In the genomic region with DNA sequence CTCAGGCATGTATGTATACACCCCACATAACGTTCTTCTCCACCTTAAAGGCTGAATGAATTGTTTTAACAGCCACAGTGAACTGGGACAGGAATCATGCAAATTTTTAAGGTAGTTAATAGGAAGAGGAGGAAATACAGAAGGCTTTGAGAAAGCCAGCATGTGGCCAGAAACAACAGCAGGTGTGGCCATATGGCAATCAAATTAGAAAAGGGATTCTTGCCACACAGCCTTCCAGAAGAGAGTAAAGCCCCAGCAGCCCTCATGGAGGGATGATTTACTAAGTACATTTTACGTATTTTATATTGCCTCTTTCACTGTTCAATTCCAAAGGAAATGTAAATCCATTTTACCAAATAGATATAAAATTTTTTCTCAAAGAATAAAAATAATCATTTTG, we compare ENCODE assay signal across 26 cellular contexts.
DNase-seq lines count a peak whose midpoint lies in the region; ATAC-seq and TF ChIP-seq lines count a peak whose summit lies in the region.
"Had no signal": no experiment of that assay in that cellular context is flagged by ENCODE, and none has a peak within 500 bp of the region (broad histone marks: within the 10 kb centered on the region; RNA-seq: fewer than 3 reads in every experiment).

No MANE protein-coding gene starts in this region.

- peak overlapping the region; percentile 69 for H3K27ac ChIP-seq in WERI-Rb-1
- no peak overlapping the region for H3K27ac ChIP-seq in neural progenitor cell
- H3K27ac ChIP-seq: brain microvascular endothelial cell, heart left ventricle, KMS-11, SJCRH30, upper lobe of left lung had no signal

- no peaks in the 10 kb centered on the region for H3F3A ChIP-seq in neural progenitor cell (ENCODE audit: low read depth)

- peaks cover 12% of the 10 kb centered on the region for H3K36me3 Mint-ChIP-seq in neural progenitor cell
- H3K36me3 Mint-ChIP-seq: CD4-positive, alpha-beta memory T cell had no signal

- no peak for TF ChIP-seq CTCF in WERI-Rb-1 (IDR thresholded peaks at IDR 0.05; ENCODE audit: low read depth, low read length)
- no peak for TF ChIP-seq CTCF in neural progenitor cell (IDR thresholded peaks at IDR 0.05)

- no peak overlapping the region for H3K9ac ChIP-seq in neural progenitor cell
- H3K9ac ChIP-seq: KMS-11 had no signal

- no peaks in the 10 kb centered on the region for H3K9me3 Mint-ChIP-seq in neural progenitor cell

- H3K27me3 Mint-ChIP-seq in neural progenitor cell (ENCODE audit: insufficient read depth, low read depth) = no peaks in the 10 kb centered on the region
- H3K27me3 Mint-ChIP-seq: activated CD4-positive, alpha-beta T cell treated with anti-CD3 and anti-CD28 coated beads for 36 hours; CD4-positive, alpha-beta memory T cell had no signal

- H3K9me3 ChIP-seq in WERI-Rb-1 (ENCODE audit: severe bottlenecking) (no peaks in the 10 kb centered on the region), neural progenitor cell (ENCODE audit: low read depth) (no peaks in the 10 kb centered on the region)
- H3K9me3 ChIP-seq: heart left ventricle, SJCRH30, upper lobe of left lung had no signal

- no peak overlapping the region for H3K27ac Mint-ChIP-seq in neural progenitor cell
- H3K27ac Mint-ChIP-seq: activated CD4-positive, alpha-beta T cell treated with anti-CD3 and anti-CD28 coated beads for 36 hours; CD4-positive, alpha-beta memory T cell had no signal

- H3K4me1 ChIP-seq in neural progenitor cell = peaks cover 9% of the 10 kb centered on the region
- H3K4me1 ChIP-seq: heart left ventricle, SJCRH30, upper lobe of left lung had no signal

- H3K4me2 ChIP-seq in neural progenitor cell = no peak overlapping the region
- H3K4me2 ChIP-seq: KMS-11 had no signal

- H3K4me1 Mint-ChIP-seq in neural progenitor cell = peaks cover 6% of the 10 kb centered on the region
- H3K4me1 Mint-ChIP-seq: activated CD4-positive, alpha-beta T cell treated with anti-CD3 and anti-CD28 coated beads for 36 hours; CD4-positive, alpha-beta memory T cell had no signal

- H3K4me3 Mint-ChIP-seq in neural progenitor cell = no peak overlapping the region
- H3K4me3 Mint-ChIP-seq: activated CD4-positive, alpha-beta T cell treated with anti-CD3 and anti-CD28 coated beads for 36 hours; activated T-cell treated with anti-CD3 and anti-CD28 coated beads, Interleukin-2, amount 50 U/mL, for 4 hours; CD4-positive, alpha-beta memory T cell had no signal

- H3K27me3 ChIP-seq in WERI-Rb-1 (ENCODE audit: insufficient read depth, low read depth, severe bottlenecking) (no peaks in the 10 kb centered on the region), neural progenitor cell (no peaks in the 10 kb centered on the region)
- H3K27me3 ChIP-seq: brain microvascular endothelial cell, heart left ventricle, SJCRH30, upper lobe of left lung had no signal

- H2AFZ ChIP-seq in neural progenitor cell (replicated peaks) = no peak overlapping the region

- H3K36me3 ChIP-seq in WERI-Rb-1 (no peaks in the 10 kb centered on the region), neural progenitor cell (peaks cover 6% of the 10 kb centered on the region)
- H3K36me3 ChIP-seq: brain microvascular endothelial cell, heart left ventricle, SJCRH30, upper lobe of left lung had no signal

- no peaks in the 10 kb centered on the region for H3K79me2 ChIP-seq in neural progenitor cell (ENCODE audit: low read depth)

- DNase-seq in NCI-H2107 treated with DMSO at 0.1 percent for 48 hours (lab: John Stamatoyannopoulos, UW; ENCODE audit: unreplicated experiment) (peak; percentile 24), NCI-H2107 (lab: John Stamatoyannopoulos, UW) (no peak), NCI-H2171 treated with DMSO at 0.1 percent for 48 hours (lab: John Stamatoyannopoulos, UW) (peak; percentile 77), WERI-Rb-1 (peak; percentile 65), neural progenitor cell (ENCODE audit: low spot score) (peak; percentile 8), DMS114 treated with DMSO at 0.1 percent for 48 hours (lab: John Stamatoyannopoulos, UW; ENCODE audit: unreplicated experiment) (no peak)
- DNase-seq in NK-92 treated with Interleukin-12 subunit alpha and Interleukin-12 subunit beta, amount 100 ng/mL, for 24 hours (lab: John Stamatoyannopoulos, UW) = no peak
- DNase-seq: 8988T; activated CD4-positive, alpha-beta T cell treated with anti-CD3 and anti-CD28 coated beads for 36 hours; activated T-cell treated with anti-CD3 and anti-CD28 coated beads, Interleukin-2, amount 50 U/mL, for 4 hours; brain microvascular endothelial cell; CD4-positive, alpha-beta memory T cell; effector memory CD4-positive, alpha-beta T cell; erythroblast; heart left ventricle; mesenchymal stem cell; NCI-H2029; nucleus accumbens; small intestine; stimulated activated CD4-positive, alpha-beta T cell treated with anti-CD3 and anti-CD28 coated beads, Interleukin-2, amount 100 ng/mL, for 24 hours; T-helper 1 cell; upper lobe of left lung had no signal

- no peaks in the 10 kb centered on the region for H4K20me1 ChIP-seq in neural progenitor cell (ENCODE audit: low read depth)

- no peak overlapping the region for H3K4me3 ChIP-seq in WERI-Rb-1 (ENCODE audit: low read depth, low read length)
- no peak overlapping the region for H3K4me3 ChIP-seq in neural progenitor cell
- H3K4me3 ChIP-seq: heart left ventricle, SJCRH30, upper lobe of left lung had no signal

- no peak for ATAC-seq in GM18511 (IDR thresholded peaks at IDR 0.05; ENCODE audit: unreplicated experiment)
- ATAC-seq: activated CD4-positive, alpha-beta T cell treated with anti-CD3 and anti-CD28 coated beads for 36 hours; activated T-cell treated with anti-CD3 and anti-CD28 coated beads, Interleukin-2, amount 50 U/mL, for 4 hours; heart left ventricle; left lobe of liver had no signal

Comparison
In these comparisons a context has a peak if more than half of its experiments do, and no peak if none do; other contexts are left out.
1. DNase-seq: peak in NCI-H2107 treated with DMSO at 0.1 percent for 48 hours (single experiment), NCI-H2171 treated with DMSO at 0.1 percent for 48 hours (single experiment), WERI-Rb-1 (single experiment) and neural progenitor cell (single experiment); none in NCI-H2107 (single experiment), DMS114 treated with DMSO at 0.1 percent for 48 hours (single experiment) and NK-92 treated with Interleukin-12 subunit alpha and Interleukin-12 subunit beta, amount 100 ng/mL, for 24 hours (single experiment).